Comparison of ENCODE assay signal across 11 cellular contexts in genomic region chr22:39472570-39473556, GRCh38. TPM values are rescaled to one million over a fixed set of nuclear protein-coding genes. Genes with fewer than 3 reads are reported as not detected.
A peak's percentile ranks its signal among the peaks of the same experiment; 100 is the strongest.
DNase-seq lines count a peak whose midpoint lies in the region; ATAC-seq, FAIRE-seq and TF ChIP-seq lines count a peak whose summit lies in the region.
"Had no signal": no experiment of that assay in that cellular context is flagged by ENCODE, and none has a peak within 500 bp of the region (broad histone marks: within the 10 kb centered on the region; RNA-seq: fewer than 3 reads in every experiment).

No MANE protein-coding gene starts in this region.

- POLR2A ChIA-PET in GM12878 (lab: Charles Lee) = interaction anchor here (0.5 to 5.0 kb wide), 10 partner anchors 11 to 1458 kb away, joined by 3 to 38 read pairs (median 6); partner anchors contain the start of gene TAB1

- H3K4me2 ChIP-seq in KMS-11 (peak overlapping the region; percentile 89), GM12878 (ENCODE audit: control insufficient read depth, insufficient read depth) (peak overlapping the region; percentile 65)

- TF ChIP-seq CTCF in KMS-11 (conservative IDR thresholded peaks at IDR 0.05; ENCODE audit: low read depth, low read length) (no peak), GM12878 (IDR thresholded peaks at IDR 0.05 in 2 of 3, conservative IDR thresholded peaks at IDR 0.05 in 1 of 3; ENCODE audit: control insufficient read depth in 2 of 3, extremely low read depth in 1 of 3, insufficient read depth in 1 of 3, low read depth in 3 of 3, low read length in 3 of 3) (no peak)

- H3K27me3 ChIP-seq in KMS-11 (ENCODE audit: insufficient read depth, low read depth) = no peaks in the 10 kb centered on the region
- H3K27me3 ChIP-seq in GM12878 (replicated peaks in 1 of 2; ENCODE audit: control insufficient read depth in 2 of 2, insufficient read depth in 2 of 2, low read length in 1 of 2) = no peaks in the 10 kb centered on the region
- H3K27me3 ChIP-seq in muscle layer of duodenum (ENCODE audit: low read depth, low read length) = no peaks in the 10 kb centered on the region

- intact Hi-C loops in GM12878 (cut with micrococcal nuclease; ENCODE audit: unreplicated experiment) = no loop called here

- peak; percentile 22 for ATAC-seq in GM12878
- no peak for ATAC-seq in HG03025 (IDR thresholded peaks at IDR 0.05; ENCODE audit: low FRiP score, unreplicated experiment)
- no peak for ATAC-seq in left lobe of liver
- ATAC-seq in stimulated activated naive CD8-positive, alpha-beta T cell treated with anti-CD3 and anti-CD28 coated beads, Interleukin-15, Interleukin-2, amounts not matched to agents 100 U/mL and 50 U/mL, for 24 hours = no peak

- SMC1A ChIA-PET in GM12878 (lab: Charles Lee; ENCODE audit: uncharacterized antibody, unreplicated experiment) = interaction anchor here (0.9 to 3.7 kb wide), 10 partner anchors 9 to 121 kb away, joined by 3 to 21 read pairs (median 6); partner anchors contain the start of gene TAB1

- H3K27ac ChIP-seq in KMS-11 (peak overlapping the region; percentile 76), GM12878 (ENCODE audit: control insufficient read depth, insufficient read depth) (peak overlapping the region; percentile 76), muscle layer of duodenum (ENCODE audit: low read length) (peak overlapping the region; percentile 64)

- 72% methylated on average over 19 of the region's 19 CpGs for WGBS in GM12878 (ENCODE audit: insufficient coverage, insufficient replicate concordance, low lambda C conversion rate, missing lambda C conversion rate)

- no peak for FAIRE-seq in GM12878 (lab: Jason Lieb, UNC)
- FAIRE-seq: colon, TTC549 had no signal

- CTCF ChIA-PET in GM12878 (lab: Yijun Ruan, JAX) = interaction anchor here (0.8 to 3.7 kb wide), 11 partner anchors 11 to 47 kb away, joined by 3 to 15 read pairs (median 6); partner anchors contain the start of gene ATF4

- no TSS peak for BruUV-seq in GM12878 (replicated peaks; lab: Mats Ljungman, UMichigan)

- H3K36me3 ChIP-seq in KMS-11 (ENCODE audit: insufficient read depth) (no peaks in the 10 kb centered on the region), GM12878 (ENCODE audit: control insufficient read depth in 2 of 2, insufficient read depth in 2 of 2, low read length in 1 of 2) (peaks cover 7 to 35% of the 10 kb centered on the region in 2 experiments; a peak in 3 of 4 replicates), muscle layer of duodenum (ENCODE audit: control insufficient read depth in 1 of 2, insufficient read depth in 2 of 2, low read length in 2 of 2) (no peaks in the 10 kb centered on the region)

- DNase-seq in CMK (ENCODE audit: low read depth) (peak; percentile 90), GM12878 (ENCODE audit: low read depth, low spot score) (no peak), RKO (ENCODE audit: low spot score) (no peak), left lobe of liver (ENCODE audit: low spot score) (no peak)
- DNase-seq in stimulated activated naive CD8-positive, alpha-beta T cell treated with anti-CD3 and anti-CD28 coated beads, Interleukin-15, Interleukin-2, amounts not matched to agents 100 U/mL and 50 U/mL, for 24 hours = no peak
- DNase-seq: mammary epithelial cell had no signal

- H2AFZ ChIP-seq in KMS-11 (ENCODE audit: low read depth) (no peak overlapping the region), GM12878 (ENCODE audit: control insufficient read depth, low read depth, low read length) (no peak overlapping the region)

- H3K4me1 ChIP-seq in KMS-11 (ENCODE audit: low read depth, poor library complexity, severe bottlenecking) (peaks cover 79% of the 10 kb centered on the region), GM12878 (ENCODE audit: control insufficient read depth, insufficient read depth, low read length) (peaks cover 34% of the 10 kb centered on the region), muscle layer of duodenum (ENCODE audit: control insufficient read depth in 1 of 2, insufficient read depth in 2 of 2, low read length in 2 of 2) (peaks cover 8 to 27% of the 10 kb centered on the region in 2 donors)

- TF ChIP-seq EP300 in GM12878 (IDR thresholded peaks at IDR 0.05; ENCODE audit: borderline replicate concordance in 1 of 2, control insufficient read depth in 1 of 2, low read depth in 2 of 2, low read length in 2 of 2) = no peak

- in situ Hi-C loops in GM12878 (cut with MboI) = no loop called here

- no peak overlapping the region for H3K4me3 ChIP-seq in KMS-11 (IDR thresholded peaks at IDR 0.05; ENCODE audit: insufficient read depth, low read depth, low read length)
- H3K4me3 ChIP-seq in GM12878 = no peak overlapping the region
- peak overlapping the region in 1 of 2 donors; percentile 30 for H3K4me3 ChIP-seq in muscle layer of duodenum (ENCODE audit: low read depth in 1 of 2, low read length in 2 of 2)

- H3K9me3 ChIP-seq in GM12878 (replicated peaks; ENCODE audit: control insufficient read depth, insufficient read depth, low read length) (no peaks in the 10 kb centered on the region), muscle layer of duodenum (ENCODE audit: control insufficient read depth in 1 of 2, low read length in 2 of 2) (no peaks in the 10 kb centered on the region)

- H3K9ac ChIP-seq in KMS-11 = peak overlapping the region; percentile 37; the same call in 1 of the 2 replicates
- H3K9ac ChIP-seq in GM12878 (ENCODE audit: control insufficient read depth, insufficient read depth, low read length) = no peak overlapping the region

- TF ChIP-seq RAD21 in GM12878 (IDR thresholded peaks at IDR 0.05; ENCODE audit: insufficient read depth, low read depth, low read length) = no peak

- RAD21 ChIA-PET in GM12878 (lab: Charles Lee; ENCODE audit: unreplicated experiment) = interaction anchor here (0.8 to 4.3 kb wide), 13 partner anchors 9 to 155 kb away, joined by 3 to 27 read pairs (median 4); no protein-coding TSS in a partner anchor

- no peak for TF ChIP-seq POLR2A in GM12878 (IDR thresholded peaks at IDR 0.05; ENCODE audit: low read depth, low read length)

- peaks cover 52% of the 10 kb centered on the region for H3K79me2 ChIP-seq in KMS-11 (ENCODE audit: insufficient read depth, low read depth)
- peaks cover 44% of the 10 kb centered on the region for H3K79me2 ChIP-seq in GM12878 (ENCODE audit: control insufficient read depth, insufficient read depth, low read length)

- no peaks in the 10 kb centered on the region for H4K20me1 ChIP-seq in KMS-11 (ENCODE audit: insufficient read depth)
- no peaks in the 10 kb centered on the region; the same call in 1 of the 2 replicates for H4K20me1 ChIP-seq in GM12878 (ENCODE audit: control insufficient read depth, insufficient read depth)

RNA-seq across cellular contexts. Expression of gene MGAT3, which starts 16.1 kb away (rescaled TPM):
- total RNA-seq in GM12878 (2013; cell fraction: nucleolus; rRNA removed) = 32.8 and 36.9 TPM in 2 replicates
- total RNA-seq in GM12878 (2014; rRNA removed) (11.3 and 12.0 TPM in 2 replicates), GM12878 (2014; rRNA removed; fragmentation: Illumina TruSeq; extraction: Trizol) (11.8 and 12.5 TPM in 2 replicates), GM12878 (2021) (38.5 and 40.2 TPM in 2 replicates), left lobe of liver (0.13 TPM)
- 6.3 TPM for polyA plus RNA-seq in GM12878 (2011; ENCODE audit: low read depth)
- polyA plus RNA-seq in GM12878 (2011; rRNA removed) (9.5 and 16.9 TPM in 2 replicates), GM12878 (2014; fragmentation: Illumina TruSeq; extraction: Trizol) (5.8 and 12.1 TPM in 2 replicates), GM12878 (2014; fragmentation: Nextera tagmentation; extraction: Ambion mirVana) (1 to 10 TPM in 1 of 2 experiments, under 1 TPM in 1; 0.32 to 1.1 TPM), GM12878 (2014; rRNA removed) (23.5 and 25.6 TPM in 2 replicates), GM12878 (2016; fragmentation: Nextera tagmentation; extraction: Ambion mirVana) (1 to 10 TPM; 8.3 to 8.4 TPM)
- polyA plus RNA-seq in GM12878 (2011; cell fraction: cytosol; rRNA removed) = 21.5 and 27.7 TPM in 2 replicates
- polyA plus RNA-seq in GM12878 (2011; cell fraction: nucleus; rRNA removed) = 27.2 and 30.1 TPM in 2 replicates
- polyA plus RNA-seq in GM12878 (2012) = 13.9 and 17.0 TPM in 2 replicates
- polyA minus RNA-seq in GM12878 (2011; rRNA and poly(A)+ RNA removed) = 22.1 and 40.9 TPM in 2 replicates
- 20.5 and 24.1 TPM in 2 replicates for polyA minus RNA-seq in GM12878 (2011; cell fraction: cytosol; rRNA and poly(A)+ RNA removed)
- 8.3 and 15.4 TPM in 2 replicates for polyA minus RNA-seq in GM12878 (2011; cell fraction: nucleus; rRNA and poly(A)+ RNA removed)
- polyA plus RNA-seq: mammary epithelial cell had no signal

RNA-seq across cellular contexts. Expression of gene MIEF1, which starts 29.2 kb away (rescaled TPM):
- 32.3 and 33.3 TPM in 2 replicates for total RNA-seq in GM12878 (2013; cell fraction: nucleolus; rRNA removed)
- 27.9 and 28.3 TPM in 2 replicates for total RNA-seq in GM12878 (2014; rRNA removed)
- 24.0 and 26.4 TPM in 2 replicates for total RNA-seq in GM12878 (2014; rRNA removed; fragmentation: Illumina TruSeq; extraction: Trizol)
- total RNA-seq in GM12878 (2021) = 50.9 and 52.3 TPM in 2 replicates
- polyA plus RNA-seq in GM12878 (2011; ENCODE audit: low read depth) = 17.7 TPM
- 21.3 and 27.9 TPM in 2 replicates for polyA plus RNA-seq in GM12878 (2011; rRNA removed)
- polyA plus RNA-seq in GM12878 (2011; cell fraction: cytosol; rRNA removed) = 29.7 and 30.5 TPM in 2 replicates
- polyA plus RNA-seq in GM12878 (2011; cell fraction: nucleus; rRNA removed) = 19.1 and 27.5 TPM in 2 replicates
- polyA plus RNA-seq in GM12878 (2012) = 22.3 and 24.9 TPM in 2 replicates
- polyA plus RNA-seq in GM12878 (2014; fragmentation: Illumina TruSeq; extraction: Trizol) = 33.1 and 35.8 TPM in 2 replicates
- polyA plus RNA-seq in GM12878 (2014; fragmentation: Nextera tagmentation; extraction: Ambion mirVana) = 10 to 100 TPM; 12.4 to 13.8 TPM
- 30.6 and 35.2 TPM in 2 replicates for polyA plus RNA-seq in GM12878 (2014; rRNA removed)
- 10 to 100 TPM; 43.2 to 46.3 TPM for polyA plus RNA-seq in GM12878 (2016; fragmentation: Nextera tagmentation; extraction: Ambion mirVana)
- polyA minus RNA-seq in GM12878 (2011; rRNA and poly(A)+ RNA removed) = 40.1 and 42.5 TPM in 2 replicates
- polyA minus RNA-seq in GM12878 (2011; cell fraction: cytosol; rRNA and poly(A)+ RNA removed) = 15.5 and 17.6 TPM in 2 replicates
- polyA minus RNA-seq in GM12878 (2011; cell fraction: nucleus; rRNA and poly(A)+ RNA removed) = 11.0 and 23.4 TPM in 2 replicates
- total RNA-seq in left lobe of liver = 26.1 TPM

RNA-seq across cellular contexts. Expression of gene ATF4, which starts 47.5 kb away (rescaled TPM):
- 140 and 144 TPM in 2 replicates for total RNA-seq in GM12878 (2013; cell fraction: nucleolus; rRNA removed)
- total RNA-seq in GM12878 (2014; rRNA removed) (308 and 320 TPM in 2 replicates), GM12878 (2014; rRNA removed; fragmentation: Illumina TruSeq; extraction: Trizol) (340 and 355 TPM in 2 replicates), GM12878 (2021) (326 and 331 TPM in 2 replicates), left lobe of liver (134 TPM)
- 395 TPM for polyA plus RNA-seq in GM12878 (2011; ENCODE audit: low read depth)
- polyA plus RNA-seq in GM12878 (2011; rRNA removed) (566 and 603 TPM in 2 replicates), GM12878 (2014; fragmentation: Illumina TruSeq; extraction: Trizol) (520 and 576 TPM in 2 replicates), GM12878 (2014; fragmentation: Nextera tagmentation; extraction: Ambion mirVana) (100 to 1,000 TPM in 1 of 2 experiments, 10 to 100 TPM in 1; 88.3 to 187 TPM), GM12878 (2014; rRNA removed) (508 and 605 TPM in 2 replicates), GM12878 (2016; fragmentation: Nextera tagmentation; extraction: Ambion mirVana) (100 to 1,000 TPM; 165 to 178 TPM)
- 689 and 827 TPM in 2 replicates for polyA plus RNA-seq in GM12878 (2011; cell fraction: cytosol; rRNA removed)
- 737 and 862 TPM in 2 replicates for polyA plus RNA-seq in GM12878 (2011; cell fraction: nucleus; rRNA removed)
- 477 and 719 TPM in 2 replicates for polyA plus RNA-seq in GM12878 (2012)
- polyA minus RNA-seq in GM12878 (2011; rRNA and poly(A)+ RNA removed) = 145 and 253 TPM in 2 replicates
- polyA minus RNA-seq in GM12878 (2011; cell fraction: cytosol; rRNA and poly(A)+ RNA removed) = 58.9 and 61.0 TPM in 2 replicates
- 146 and 184 TPM in 2 replicates for polyA minus RNA-seq in GM12878 (2011; cell fraction: nucleus; rRNA and poly(A)+ RNA removed)

RNA-seq across cellular contexts. Expression of gene RPS19BP1, which starts 59.7 kb away (rescaled TPM):
- total RNA-seq in GM12878 (2013; cell fraction: nucleolus; rRNA removed) = 43.6 and 46.7 TPM in 2 replicates
- total RNA-seq in GM12878 (2014; rRNA removed) = 106 and 132 TPM in 2 replicates
- total RNA-seq in GM12878 (2014; rRNA removed; fragmentation: Illumina TruSeq; extraction: Trizol) = 36.6 and 47.5 TPM in 2 replicates
- total RNA-seq in GM12878 (2021) = 83.6 and 85.7 TPM in 2 replicates
- polyA plus RNA-seq in GM12878 (2011; ENCODE audit: low read depth) = 23.5 TPM
- 48.1 and 71.5 TPM in 2 replicates for polyA plus RNA-seq in GM12878 (2011; rRNA removed)
- 100 and 140 TPM in 2 replicates for polyA plus RNA-seq in GM12878 (2011; cell fraction: cytosol; rRNA removed)
- polyA plus RNA-seq in GM12878 (2011; cell fraction: nucleus; rRNA removed) = 73.0 and 84.9 TPM in 2 replicates
- 59.4 and 59.8 TPM in 2 replicates for polyA plus RNA-seq in GM12878 (2012)
- 8.8 and 20.3 TPM in 2 replicates for polyA plus RNA-seq in GM12878 (2014; fragmentation: Illumina TruSeq; extraction: Trizol)
- polyA plus RNA-seq in GM12878 (2014; fragmentation: Nextera tagmentation; extraction: Ambion mirVana) = 10 to 100 TPM in 1 of 2 experiments, 1 to 10 TPM in 1; 2.7 to 14.3 TPM
- polyA plus RNA-seq in GM12878 (2014; rRNA removed) = 146 and 170 TPM in 2 replicates
- 100 to 1,000 TPM; 178 to 206 TPM for polyA plus RNA-seq in GM12878 (2016; fragmentation: Nextera tagmentation; extraction: Ambion mirVana)
- 11.3 and 24.2 TPM in 2 replicates for polyA minus RNA-seq in GM12878 (2011; rRNA and poly(A)+ RNA removed)
- polyA minus RNA-seq in GM12878 (2011; cell fraction: cytosol; rRNA and poly(A)+ RNA removed) = 8.0 and 9.8 TPM in 2 replicates
- polyA minus RNA-seq in GM12878 (2011; cell fraction: nucleus; rRNA and poly(A)+ RNA removed) = 19.3 and 32.1 TPM in 2 replicates
- total RNA-seq in left lobe of liver = 50.1 TPM

Comparison
In these comparisons a context has a peak if more than half of its experiments do, and no peak if none do; other contexts are left out.
1. RNA of gene MGAT3, which starts 16.1 kb away (total RNA-seq): 11.3 to 40.2 TPM in GM12878; 0.13 TPM in left lobe of liver (single experiment); every median in the first group is over 10 times any median in the second.
2. Peak in every context shown above with its lines, with median percentiles within 50 percentile points of each other: H3K27ac ChIP-seq.